Comparison of ENCODE assay signal across 8 cellular contexts in genomic region chr6:139373928-139374356, GRCh38. TPM values are rescaled to one million over a fixed set of nuclear protein-coding genes. Genes with fewer than 3 reads are reported as not detected.
DNase-seq lines count a peak whose midpoint lies in the region; ATAC-seq and TF ChIP-seq lines count a peak whose summit lies in the region.

No MANE protein-coding gene starts in this region.

- peak overlapping the region; percentile 10 for H2AFZ ChIP-seq in hepatocyte

- H3K9me3 Mint-ChIP-seq in activated CD8-positive, alpha-beta T cell treated with anti-CD3 and anti-CD28 coated beads, Interleukin-2, amount 10 ng/mL, durations not matched to agents 7 days and 5 days (ENCODE audit: insufficient read depth), result no peaks in the 10 kb centered on the region

- peak overlapping the region; percentile 100 for H3K27ac Mint-ChIP-seq in activated CD8-positive, alpha-beta T cell treated with anti-CD3 and anti-CD28 coated beads, Interleukin-2, amount 10 ng/mL, durations not matched to agents 7 days and 5 days

- H3K9me3 ChIP-seq in hepatocyte (ENCODE audit: low read depth), result no peaks in the 10 kb centered on the region
- H3K9me3 ChIP-seq in skeletal muscle satellite cell (replicated peaks; ENCODE audit: low read length), result no peaks in the 10 kb centered on the region

- ATAC-seq in GM18870 (IDR thresholded peaks at IDR 0.05; ENCODE audit: unreplicated experiment), result peak; percentile 24
- peak; percentile 1 for ATAC-seq in HG03045 (IDR thresholded peaks at IDR 0.05; ENCODE audit: unreplicated experiment)
- ATAC-seq in activated CD8-positive, alpha-beta T cell treated with anti-CD3 and anti-CD28 coated beads, Interleukin-2, amount 10 ng/mL, durations not matched to agents 7 days and 5 days, result no peak

- TF ChIP-seq CTCF in hepatocyte (IDR thresholded peaks at IDR 0.05; ENCODE audit: poor library complexity), result no peak

- H3K79me2 ChIP-seq in hepatocyte, result peaks cover 36% of the 10 kb centered on the region

- H3K36me3 ChIP-seq in hepatocyte (replicated peaks; ENCODE audit: insufficient read depth, low read depth) (no peaks in the 10 kb centered on the region), skeletal muscle satellite cell (ENCODE audit: insufficient read depth, low read length) (peaks cover 30% of the 10 kb centered on the region)

- WGBS in hepatocyte (ENCODE audit: low lambda C conversion rate, missing lambda C conversion rate), result 4% methylated on average over 16 of the region's 25 CpGs

- H3K27me3 ChIP-seq in hepatocyte (no peaks in the 10 kb centered on the region), skeletal muscle satellite cell (ENCODE audit: control insufficient read depth, insufficient read depth, low read length) (no peaks in the 10 kb centered on the region)

- peak overlapping the region; percentile 75 for H3K4me3 ChIP-seq in hepatocyte
- peak overlapping the region; percentile 96 for H3K4me3 ChIP-seq in skeletal muscle satellite cell (ENCODE audit: low read length)

- peak overlapping the region; percentile 94 for H3K9ac ChIP-seq in skeletal muscle satellite cell (ENCODE audit: low read depth, low read length)

- H3K4me1 ChIP-seq in hepatocyte (ENCODE audit: insufficient read depth) (peaks cover 17% of the 10 kb centered on the region), skeletal muscle satellite cell (ENCODE audit: control insufficient read depth, insufficient read depth, low read length) (peaks cover 31% of the 10 kb centered on the region)

- POLR2A ChIA-PET in activated CD8-positive, alpha-beta T cell treated with anti-CD3 and anti-CD28 coated beads, Interleukin-2, amount 10 ng/mL, durations not matched to agents 7 days and 5 days (lab: Charles Lee), result interaction anchor here (0.6 to 3.6 kb wide), 29 partner anchors 9 to 601 kb away, joined by 3 to 35 read pairs (median 4); partner anchors contain the start of genes CCDC28A, REPS1 and TXLNB

- H4K20me1 ChIP-seq in hepatocyte (ENCODE audit: insufficient read depth, poor library complexity, severe bottlenecking), result peaks cover 32% of the 10 kb centered on the region

- peak overlapping the region; percentile 97 for H3K27ac ChIP-seq in hepatocyte

- CTCF ChIA-PET in activated CD8-positive, alpha-beta T cell treated with anti-CD3 and anti-CD28 coated beads, Interleukin-2, amount 10 ng/mL, durations not matched to agents 7 days and 5 days (lab: Charles Lee), result interaction anchor here (1.0 to 6.8 kb wide), 11 partner anchors 9 to 550 kb away, joined by 4 to 110 read pairs (median 7); partner anchors contain the start of gene TXLNB

- peaks cover 36% of the 10 kb centered on the region for H3K36me3 Mint-ChIP-seq in activated CD8-positive, alpha-beta T cell treated with anti-CD3 and anti-CD28 coated beads, Interleukin-2, amount 10 ng/mL, durations not matched to agents 7 days and 5 days (ENCODE audit: low read depth)

- peak overlapping the region; percentile 99 for H3K4me3 Mint-ChIP-seq in activated CD8-positive, alpha-beta T cell treated with anti-CD3 and anti-CD28 coated beads, Interleukin-2, amount 10 ng/mL, durations not matched to agents 7 days and 5 days

- no peak for DNase-seq in activated CD8-positive, alpha-beta T cell treated with anti-CD3 and anti-CD28 coated beads, Interleukin-2, amount 10 ng/mL, durations not matched to agents 7 days and 5 days
- DNase-seq in hepatocyte (ENCODE audit: low spot score) (no peak), NCI-H526 (lab: John Stamatoyannopoulos, UW) (no peak), NCI-H345 treated with DMSO at 0.1 percent for 48 hours (lab: John Stamatoyannopoulos, UW; ENCODE audit: unreplicated experiment) (no peak)
- DNase-seq in stimulated activated CD4-positive, alpha-beta T cell treated with anti-CD3 and anti-CD28 coated beads, Interleukin-15, amount 100 ng/mL, for 24 hours, result no peak

- peak overlapping the region; percentile 76 for H3K4me2 ChIP-seq in hepatocyte
- peak overlapping the region; percentile 93 for H3K4me2 ChIP-seq in skeletal muscle satellite cell (ENCODE audit: low read length)

- H3K4me1 Mint-ChIP-seq in activated CD8-positive, alpha-beta T cell treated with anti-CD3 and anti-CD28 coated beads, Interleukin-2, amount 10 ng/mL, durations not matched to agents 7 days and 5 days (ENCODE audit: low read depth), result peaks cover 42% of the 10 kb centered on the region

- H3K27me3 Mint-ChIP-seq in activated CD8-positive, alpha-beta T cell treated with anti-CD3 and anti-CD28 coated beads, Interleukin-2, amount 10 ng/mL, durations not matched to agents 7 days and 5 days (ENCODE audit: low read depth), result no peaks in the 10 kb centered on the region

- no peaks in the 10 kb centered on the region for H3K9me2 ChIP-seq in hepatocyte (replicated peaks; ENCODE audit: insufficient read depth)

RNA-seq across cellular contexts. Expression of gene CITED2, which starts 0.5 kb away (rescaled TPM):
- total RNA-seq in activated CD8-positive, alpha-beta T cell treated with anti-CD3 and anti-CD28 coated beads, Interleukin-2, amount 10 ng/mL, durations not matched to agents 7 days and 5 days, result 10 to 100 TPM; 36.2 to 38.7 TPM
- total RNA-seq in hepatocyte, result 262 and 292 TPM in 2 replicates
- 78.5 and 97.6 TPM in 2 replicates for polyA plus RNA-seq in hepatocyte
- 85.2 and 86.9 TPM in 2 replicates for total RNA-seq in skeletal muscle satellite cell (2012; rRNA removed)
